ENCODE assay signal across 1 cellular context in genomic region chr10:125510998-125511397, GRCh38.
TF ChIP-seq lines count a peak whose summit lies in the region.

No MANE protein-coding gene starts in this region.

TF ChIP-seq in SK-N-SH, 30 proteins besides CTCF, POLR2A, EP300 and RAD21 (continued from another document):
- TF ChIP-seq ZBTB33 (IDR thresholded peaks at IDR 0.05; ENCODE audit: borderline replicate concordance, low read depth) (no peak), TCF12 (IDR thresholded peaks at IDR 0.05) (no peak), REST (IDR thresholded peaks at IDR 0.05; ENCODE audit: low read depth, low read length) (no peak), IRF3 (IDR thresholded peaks at IDR 0.05; ENCODE audit: low read depth, low read length) (no peak), GATA2 (CRISPR knock-in tag; IDR thresholded peaks at IDR 0.05) (peak; percentile 56), RFX5 (IDR thresholded peaks at IDR 0.05; ENCODE audit: low read length) (no peak), FOXJ3 (CRISPR knock-in tag; IDR thresholded peaks at IDR 0.05) (no peak), RXRA (IDR thresholded peaks at IDR 0.05; ENCODE audit: borderline replicate concordance, low read depth) (no peak)
TF ChIP-seq in SK-N-SH: peak in this region for 3.
